8 cellular contexts compared by ENCODE assay signal in the genomic region with DNA sequence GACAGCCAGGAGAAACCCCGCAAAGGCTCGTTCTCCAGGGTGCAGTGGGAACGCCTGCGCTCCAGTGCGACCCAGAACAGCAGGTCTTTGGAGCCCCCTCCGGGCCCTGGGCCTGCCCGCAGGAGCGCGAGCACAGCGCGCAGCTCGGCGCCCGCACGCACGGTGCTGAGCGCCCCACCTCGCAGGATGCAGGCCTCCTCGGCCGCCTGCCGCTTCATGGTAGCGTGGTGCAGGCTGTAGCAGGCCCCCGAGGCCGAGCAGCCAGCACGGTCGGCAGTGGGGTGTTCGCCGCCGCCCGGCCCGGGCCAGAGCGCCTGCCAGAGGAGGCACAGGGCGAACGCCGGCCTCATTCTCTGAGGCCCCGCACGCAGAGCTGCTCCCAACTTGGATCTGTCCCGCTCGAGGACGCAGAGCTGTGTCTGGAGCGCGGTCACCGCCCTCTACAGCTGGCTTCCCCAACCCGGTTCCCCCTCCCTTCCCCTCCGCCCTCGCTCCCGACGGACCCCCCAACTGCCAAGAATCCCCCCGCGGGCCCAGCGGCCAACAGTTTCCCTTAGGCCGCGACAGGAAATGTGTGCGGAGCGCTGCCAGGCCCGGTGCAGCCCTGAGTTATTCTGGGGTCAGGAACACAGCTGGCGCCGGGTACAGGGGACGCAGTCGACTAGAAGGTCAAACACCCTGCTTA. TPM values are rescaled to one million over a fixed set of nuclear protein-coding genes. Genes with fewer than 3 reads are reported as not detected.
DNase-seq lines count a peak whose midpoint lies in the region; ATAC-seq and TF ChIP-seq lines count a peak whose summit lies in the region.

A gene with protein sequence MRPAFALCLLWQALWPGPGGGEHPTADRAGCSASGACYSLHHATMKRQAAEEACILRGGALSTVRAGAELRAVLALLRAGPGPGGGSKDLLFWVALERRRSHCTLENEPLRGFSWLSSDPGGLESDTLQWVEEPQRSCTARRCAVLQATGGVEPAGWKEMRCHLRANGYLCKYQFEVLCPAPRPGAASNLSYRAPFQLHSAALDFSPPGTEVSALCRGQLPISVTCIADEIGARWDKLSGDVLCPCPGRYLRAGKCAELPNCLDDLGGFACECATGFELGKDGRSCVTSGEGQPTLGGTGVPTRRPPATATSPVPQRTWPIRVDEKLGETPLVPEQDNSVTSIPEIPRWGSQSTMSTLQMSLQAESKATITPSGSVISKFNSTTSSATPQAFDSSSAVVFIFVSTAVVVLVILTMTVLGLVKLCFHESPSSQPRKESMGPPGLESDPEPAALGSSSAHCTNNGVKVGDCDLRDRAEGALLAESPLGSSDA (minus strand): TSS at position 421 of the 685 bp plus-strand sequence. CDS start 71 bp downstream, at position 350.

- H3K4me3 ChIP-seq in SK-N-SH (ENCODE audit: low read depth in 2 of 2, low read length in 1 of 2): no peak within 1 kb of the TSS; a peak in 1 of 4 replicates
- H3K4me3 ChIP-seq in lower lobe of right lung: peak within 1 kb of the TSS; percentile 56
- peak within 1 kb of the TSS; percentile 67 for H3K4me3 ChIP-seq in thoracic aorta

- H3F3A ChIP-seq in SK-N-SH (replicated peaks; ENCODE audit: insufficient read depth): no peaks in the 10 kb centered on the region

- H3K4me1 ChIP-seq in SK-N-SH (ENCODE audit: control insufficient read depth in 1 of 2, insufficient read depth in 2 of 2, low read depth in 1 of 2, low read length in 1 of 2) (no peaks in the 10 kb centered on the region), lower lobe of right lung (no peaks in the 10 kb centered on the region), thoracic aorta (ENCODE audit: control insufficient read depth in 1 of 2, low read depth in 2 of 2) (no peaks in the 10 kb centered on the region)

- ATAC-seq in SK-N-SH treated with all-trans-retinoic acid at 6 μM for 48 hours: peak; percentile 76
- peak; percentile 72 to 76 for ATAC-seq in lower lobe of right lung
- no peak for ATAC-seq in thoracic aorta (ENCODE audit: insufficient number of reproducible peaks, low FRiP score, low read depth)

- CTCF ChIA-PET in SK-N-SH (lab: Yijun Ruan, JAX): no interaction called here

- no peaks in the 10 kb centered on the region; the same call in 1 of the 2 replicates for H3K27me3 ChIP-seq in SK-N-SH (ENCODE audit: insufficient read depth)
- peaks cover 12% of the 10 kb centered on the region for H3K27me3 ChIP-seq in lower lobe of right lung (ENCODE audit: low read depth)
- no peaks in the 10 kb centered on the region for H3K27me3 ChIP-seq in thoracic aorta (replicated peaks; ENCODE audit: insufficient read depth)

- H3K9me3 ChIP-seq in SK-N-SH (no peaks in the 10 kb centered on the region), lower lobe of right lung (no peaks in the 10 kb centered on the region), thoracic aorta (no peaks in the 10 kb centered on the region)

- POLR2A ChIA-PET in SK-N-SH (lab: Yijun Ruan, JAX): no interaction called here

- H3K9me2 ChIP-seq in SK-N-SH: no peaks in the 10 kb centered on the region

- H3K36me3 ChIP-seq in SK-N-SH (replicated peaks in 1 of 2; ENCODE audit: control insufficient read depth in 1 of 2, insufficient read depth in 2 of 2, low read length in 1 of 2) (no peaks in the 10 kb centered on the region), lower lobe of right lung (no peaks in the 10 kb centered on the region), thoracic aorta (no peaks in the 10 kb centered on the region)

- no peak within 1 kb of the TSS for H2AFZ ChIP-seq in SK-N-SH (ENCODE audit: low read depth)

- H4K20me1 ChIP-seq in SK-N-SH (ENCODE audit: insufficient read depth): no peaks in the 10 kb centered on the region

- no peak for TF ChIP-seq CTCF in SK-N-SH (IDR thresholded peaks at IDR 0.05)
- no peak for TF ChIP-seq CTCF in lower lobe of right lung (IDR thresholded peaks at IDR 0.05)
- no peak for TF ChIP-seq CTCF in thoracic aorta (IDR thresholded peaks at IDR 0.05)

- no peak within 1 kb of the TSS for H3K9ac ChIP-seq in SK-N-SH

- TF ChIP-seq RAD21 in SK-N-SH (IDR thresholded peaks at IDR 0.05; ENCODE audit: low read length): no peak

- DNase-seq in SK-N-SH (no peak), dermis blood vessel endothelial cell (no peak), lower lobe of right lung (peak; percentile 64), thoracic aorta (ENCODE audit: low spot score) (no peak), COR-L47 (lab: John Stamatoyannopoulos, UW) (no peak), MV-4-11 (lab: John Stamatoyannopoulos, UW) (no peak), CD1c-positive myeloid dendritic cell (ENCODE audit: extremely low spot score) (no peak)

- WGBS in SK-N-SH (ENCODE audit: low lambda C conversion rate): 42% methylated on average over 8 of the region's 60 CpGs

- H3K27ac ChIP-seq in SK-N-SH (ENCODE audit: low read depth in 2 of 2, low read length in 1 of 2) (no peak within 1 kb of the TSS), lower lobe of right lung (peak within 1 kb of the TSS; percentile 89), thoracic aorta (no peak within 1 kb of the TSS)

- intact Hi-C loops in lower lobe of right lung (cut with DNase I): no loop called here

- no peak within 1 kb of the TSS for H3K4me2 ChIP-seq in SK-N-SH

- no peaks in the 10 kb centered on the region for H3K79me2 ChIP-seq in SK-N-SH (ENCODE audit: insufficient read depth)

- TF ChIP-seq EP300 in SK-N-SH (IDR thresholded peaks at IDR 0.05; ENCODE audit: borderline replicate concordance in 1 of 2, low read depth in 1 of 2, low read length in 1 of 2): no peak

TF ChIP-seq in SK-N-SH treated with all-trans-retinoic acid at 6 μM for 48 hours, 23 proteins besides CTCF, POLR2A, EP300 and RAD21:
- TF ChIP-seq TCF4 (CRISPR knock-in tag; IDR thresholded peaks at IDR 0.05; ENCODE audit: borderline replicate concordance): no peak
TF ChIP-seq in SK-N-SH treated with all-trans-retinoic acid at 6 μM for 48 hours: peak in this region for 0.

TF ChIP-seq in SK-N-SH, 30 proteins besides CTCF, POLR2A, EP300 and RAD21:
- TF ChIP-seq FOXJ3 (CRISPR knock-in tag; IDR thresholded peaks at IDR 0.05) (no peak), GABPA (IDR thresholded peaks at IDR 0.05; ENCODE audit: low read depth) (no peak), EZH2phosphoT487 (IDR thresholded peaks at IDR 0.05; ENCODE audit: borderline replicate concordance, low read depth) (no peak), MEF2A (IDR thresholded peaks at IDR 0.05; ENCODE audit: borderline replicate concordance, low read depth) (no peak), NFIC (IDR thresholded peaks at IDR 0.05; ENCODE audit: borderline replicate concordance) (no peak), YY1 (IDR thresholded peaks at IDR 0.05; ENCODE audit: low read depth) (no peak), RFX5 (IDR thresholded peaks at IDR 0.05; ENCODE audit: low read length) (no peak)
- TF ChIP-seq, protein P1, sequence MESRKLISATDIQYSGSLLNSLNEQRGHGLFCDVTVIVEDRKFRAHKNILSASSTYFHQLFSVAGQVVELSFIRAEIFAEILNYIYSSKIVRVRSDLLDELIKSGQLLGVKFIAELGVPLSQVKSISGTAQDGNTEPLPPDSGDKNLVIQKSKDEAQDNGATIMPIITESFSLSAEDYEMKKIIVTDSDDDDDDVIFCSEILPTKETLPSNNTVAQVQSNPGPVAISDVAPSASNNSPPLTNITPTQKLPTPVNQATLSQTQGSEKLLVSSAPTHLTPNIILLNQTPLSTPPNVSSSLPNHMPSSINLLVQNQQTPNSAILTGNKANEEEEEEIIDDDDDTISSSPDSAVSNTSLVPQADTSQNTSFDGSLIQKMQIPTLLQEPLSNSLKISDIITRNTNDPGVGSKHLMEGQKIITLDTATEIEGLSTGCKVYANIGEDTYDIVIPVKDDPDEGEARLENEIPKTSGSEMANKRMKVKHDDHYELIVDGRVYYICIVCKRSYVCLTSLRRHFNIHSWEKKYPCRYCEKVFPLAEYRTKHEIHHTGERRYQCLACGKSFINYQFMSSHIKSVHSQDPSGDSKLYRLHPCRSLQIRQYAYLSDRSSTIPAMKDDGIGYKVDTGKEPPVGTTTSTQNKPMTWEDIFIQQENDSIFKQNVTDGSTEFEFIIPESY (IDR thresholded peaks at IDR 0.05; ENCODE audit: borderline replicate concordance, low read depth): no peak

RNA-seq across cellular contexts. Expression of the gene that starts here (rescaled TPM):
- polyA plus RNA-seq in SK-N-SH (2012; rRNA removed): 0.02 TPM in 1 of 2 replicates, not detected in the other
- polyA plus RNA-seq in SK-N-SH (2012; cell fraction: cytosol; rRNA removed): not detected in 2 replicates
- not detected in 2 replicates for polyA plus RNA-seq in SK-N-SH (2012; cell fraction: nucleus; rRNA removed)
- 303 and 344 TPM in 2 replicates for total RNA-seq in dermis blood vessel endothelial cell
- 57.0 TPM for total RNA-seq in lower lobe of right lung
- 10 to 100 TPM; 22.2 to 31.4 TPM for total RNA-seq in thoracic aorta

Comparison
In these comparisons a context has a peak if more than half of its experiments do, and no peak if none do; other contexts are left out.
1. H3K4me3 ChIP-seq: peak in lower lobe of right lung (single experiment) and thoracic aorta (single experiment); none in SK-N-SH (0 of 2).